In the genomic region with DNA sequence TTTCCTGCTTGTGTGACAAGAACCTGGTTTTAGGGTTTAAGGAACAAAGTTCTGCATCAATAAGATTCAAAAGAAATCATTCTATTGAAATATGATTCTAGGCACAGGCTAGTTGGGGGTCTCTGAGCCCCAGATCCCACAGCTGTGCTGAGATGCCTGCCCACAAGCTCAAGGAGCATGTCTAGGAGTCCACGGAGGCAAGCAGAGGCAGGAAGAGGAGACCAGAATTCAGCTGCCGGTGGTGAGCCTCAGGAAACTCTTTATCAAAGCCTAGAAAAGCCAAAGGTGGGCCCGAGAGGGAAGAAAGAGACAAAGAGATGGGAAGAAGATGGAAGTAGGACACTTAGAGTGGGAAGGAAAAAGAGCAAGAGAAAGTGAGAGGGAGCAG, we compare ENCODE assay signal across 14 cellular contexts. TPM values are rescaled to one million over a fixed set of nuclear protein-coding genes. Genes with fewer than 3 reads are reported as not detected.
DNase-seq lines count a peak whose midpoint lies in the region; ATAC-seq and TF ChIP-seq lines count a peak whose summit lies in the region.
"Had no signal": no experiment of that assay in that cellular context is flagged by ENCODE, and none has a peak within 500 bp of the region (broad histone marks: within the 10 kb centered on the region; RNA-seq: fewer than 3 reads in every experiment).

No MANE protein-coding gene starts in this region.

- H3K4me3 Mint-ChIP-seq in natural killer cell (peak overlapping the region; percentile 50), mesothelial cell of epicardium (peak overlapping the region; percentile 32)
- H3K4me3 Mint-ChIP-seq in natural killer cell treated with Interleukin-12 subunit alpha and Interleukin-12 subunit beta and Interleukin-15 and Interleukin-18, amount 100 ng/mL, for 72 hours, result no peak overlapping the region

- H3K9ac ChIP-seq in adipocyte (ENCODE audit: low read length), result peak overlapping the region; percentile 74

- no peaks in the 10 kb centered on the region for H3K27me3 ChIP-seq in adipocyte (replicated peaks; ENCODE audit: control insufficient read depth, insufficient read depth, low read length)
- H3K27me3 ChIP-seq: colonic mucosa had no signal

- ATAC-seq in natural killer cell, result no peak
- no peak for ATAC-seq in natural killer cell treated with Interleukin-12 subunit alpha and Interleukin-12 subunit beta and Interleukin-15 and Interleukin-18, amount 100 ng/mL, for 72 hours
- ATAC-seq in HG02852 (IDR thresholded peaks at IDR 0.05; ENCODE audit: unreplicated experiment), result no peak
- ATAC-seq: left lobe of liver had no signal

- intact Hi-C loops in natural killer cell (cut with micrococcal nuclease), result no loop called here

- no peak for TF ChIP-seq CTCF in natural killer cell (IDR thresholded peaks at IDR 0.05)
- TF ChIP-seq CTCF in mesothelial cell of epicardium (IDR thresholded peaks at IDR 0.05; ENCODE audit: unreplicated experiment), result no peak

- H3K27me3 Mint-ChIP-seq in natural killer cell (ENCODE audit: low read depth in 2 of 2) (peaks cover 8 to 24% of the 10 kb centered on the region in 2 donors), mesothelial cell of epicardium (ENCODE audit: low read depth) (no peaks in the 10 kb centered on the region)
- H3K27me3 Mint-ChIP-seq in natural killer cell treated with Interleukin-12 subunit alpha and Interleukin-12 subunit beta and Interleukin-15 and Interleukin-18, amount 100 ng/mL, for 72 hours, result peaks cover 0 to 10% of the 10 kb centered on the region in 2 donors

- peak overlapping the region; percentile 33 for H3K4me3 ChIP-seq in adipocyte (ENCODE audit: low read length)
- H3K4me3 ChIP-seq: colonic mucosa had no signal

- H3K9me3 Mint-ChIP-seq in natural killer cell (no peaks in the 10 kb centered on the region), mesothelial cell of epicardium (no peaks in the 10 kb centered on the region)
- no peaks in the 10 kb centered on the region for H3K9me3 Mint-ChIP-seq in natural killer cell treated with Interleukin-12 subunit alpha and Interleukin-12 subunit beta and Interleukin-15 and Interleukin-18, amount 100 ng/mL, for 72 hours

- H3K36me3 ChIP-seq in adipocyte (ENCODE audit: control insufficient read depth, insufficient read depth, low read length, severe bottlenecking), result no peaks in the 10 kb centered on the region
- H3K36me3 ChIP-seq: colonic mucosa, neutrophil had no signal

- H3K4me1 ChIP-seq in adipocyte (ENCODE audit: control insufficient read depth, insufficient read depth, low read length), result peaks cover 31% of the 10 kb centered on the region
- H3K4me1 ChIP-seq: colonic mucosa had no signal

- DNase-seq in natural killer cell (no peak), adipocyte (ENCODE audit: low read depth) (no peak), mesothelial cell of epicardium (ENCODE audit: low spot score in 2 of 2, unreplicated experiment in 2 of 2) (no peak), NCI-H128 (lab: John Stamatoyannopoulos, UW; ENCODE audit: unreplicated experiment) (no peak), globus pallidus (ENCODE audit: low spot score) (no peak), activated gamma-delta T cell treated with Interleukin-2 at 50 U/mL for 16 hours (no peak)
- DNase-seq in natural killer cell treated with Interleukin-12 subunit alpha and Interleukin-12 subunit beta and Interleukin-15 and Interleukin-18, amount 100 ng/mL, for 72 hours (ENCODE audit: low spot score), result no peak
- DNase-seq: amniotic stem cell, colonic mucosa, erythroblast, hippocampal formation had no signal

- no peaks in the 10 kb centered on the region for H3K9me3 ChIP-seq in adipocyte (ENCODE audit: control insufficient read depth, low read length)
- H3K9me3 ChIP-seq: colonic mucosa, neutrophil had no signal

- H3K4me1 Mint-ChIP-seq in natural killer cell, result peaks cover 21 to 34% of the 10 kb centered on the region in 2 donors
- H3K4me1 Mint-ChIP-seq in natural killer cell treated with Interleukin-12 subunit alpha and Interleukin-12 subunit beta and Interleukin-15 and Interleukin-18, amount 100 ng/mL, for 72 hours (ENCODE audit: low read depth in 2 of 2), result peaks cover 16 to 38% of the 10 kb centered on the region in 2 donors
- peaks cover 73% of the 10 kb centered on the region for H3K4me1 Mint-ChIP-seq in mesothelial cell of epicardium

- H3K36me3 Mint-ChIP-seq in natural killer cell, result no peaks in the 10 kb centered on the region
- no peaks in the 10 kb centered on the region for H3K36me3 Mint-ChIP-seq in natural killer cell treated with Interleukin-12 subunit alpha and Interleukin-12 subunit beta and Interleukin-15 and Interleukin-18, amount 100 ng/mL, for 72 hours
- H3K36me3 Mint-ChIP-seq in mesothelial cell of epicardium, result no peaks in the 10 kb centered on the region

- H3K27ac Mint-ChIP-seq in natural killer cell (no peak overlapping the region), mesothelial cell of epicardium (peak overlapping the region; percentile 97)
- peak overlapping the region in 1 of 2 donors; percentile 76 for H3K27ac Mint-ChIP-seq in natural killer cell treated with Interleukin-12 subunit alpha and Interleukin-12 subunit beta and Interleukin-15 and Interleukin-18, amount 100 ng/mL, for 72 hours

RNA-seq across cellular contexts. Expression of gene DDR1, which starts 40.7 kb away (rescaled TPM):
- total RNA-seq in natural killer cell (1 to 10 TPM; 2.6 to 7.4 (median 5.2) TPM), mesothelial cell of epicardium (344 to 351 TPM (median 349 TPM) in 3 replicates)
- 1 to 10 TPM; 2.9 to 7.4 TPM for total RNA-seq in natural killer cell treated with Interleukin-12 subunit alpha and Interleukin-12 subunit beta and Interleukin-15 and Interleukin-18, amount 100 ng/mL, for 72 hours

Comparison
In these comparisons a context has a peak if more than half of its experiments do, and no peak if none do; other contexts are left out.
1. RNA of gene DDR1, which starts 40.7 kb away (total RNA-seq): 344 to 351 TPM in mesothelial cell of epicardium; 2.9 to 7.4 TPM in natural killer cell treated with Interleukin-12 subunit alpha and Interleukin-12 subunit beta and Interleukin-15 and Interleukin-18, amount 100 ng/mL, for 72 hours and 2.6 to 7.4 TPM in natural killer cell; every median in the first group is over 10 times any median in the second.